Comparison of ENCODE assay signal across 1 cellular context in genomic region chr19:45280471-45280961, GRCh38.
TF ChIP-seq lines count a peak whose summit lies in the region.

No MANE protein-coding gene starts in this region.

TF ChIP-seq in GM23338, 12 proteins besides CTCF, POLR2A, EP300 and RAD21 (continued from another document):
- TF ChIP-seq NANOG (IDR thresholded peaks at IDR 0.05; ENCODE audit: borderline replicate concordance) = no peak
- no peak for TF ChIP-seq JUNB (IDR thresholded peaks at IDR 0.05; ENCODE audit: unreplicated experiment)
- no peak for TF ChIP-seq ETS1 (IDR thresholded peaks at IDR 0.05)
- no peak for TF ChIP-seq REST (IDR thresholded peaks at IDR 0.05; ENCODE audit: unreplicated experiment)
- TF ChIP-seq POLR2AphosphoS5 (IDR thresholded peaks at IDR 0.05; ENCODE audit: low read depth) = no peak
- no peak for TF ChIP-seq STAT1 (IDR thresholded peaks at IDR 0.05; ENCODE audit: unreplicated experiment)
TF ChIP-seq in GM23338: peak in this region for 0.
